In the genomic region with DNA sequence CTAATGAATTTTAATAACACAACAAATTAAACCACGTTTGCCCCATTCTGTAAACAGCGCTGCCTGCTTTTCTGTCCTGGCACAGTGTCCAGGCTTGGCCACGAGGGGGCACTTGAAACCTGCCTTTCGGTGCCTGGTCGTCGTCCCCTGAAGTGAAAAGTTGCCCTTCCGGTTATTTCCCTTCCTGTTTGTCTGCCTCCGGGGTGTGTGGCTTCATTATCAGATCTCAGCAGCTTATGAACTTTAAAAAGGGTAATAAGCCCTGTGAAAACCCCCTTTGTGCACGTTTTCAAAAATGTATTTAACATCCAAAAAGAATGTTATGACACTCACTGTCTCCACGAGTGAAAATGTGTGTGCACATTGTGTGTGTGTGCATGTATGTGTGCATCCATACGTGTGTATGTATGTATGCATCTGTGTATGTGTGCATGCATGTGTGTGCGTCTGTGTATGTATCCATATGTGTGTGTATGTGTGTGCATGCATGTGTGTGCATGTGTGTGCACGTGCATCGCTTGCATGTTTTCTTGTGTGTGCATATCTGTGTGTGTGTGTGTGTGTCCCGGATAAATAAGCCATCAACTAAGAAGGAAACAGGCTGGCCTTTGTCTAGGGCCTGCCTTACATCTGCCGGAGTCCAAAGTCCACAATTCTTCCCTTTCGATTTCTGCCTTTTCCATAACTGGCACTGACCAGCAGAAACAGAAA, we compare ENCODE assay signal across 1 cellular context.
TF ChIP-seq lines count a peak whose summit lies in the region.

No MANE protein-coding gene starts in this region.

TF ChIP-seq in WTC11, 78 proteins besides CTCF, POLR2A, EP300 and RAD21 (continued from another document):
- TF ChIP-seq, protein P1, sequence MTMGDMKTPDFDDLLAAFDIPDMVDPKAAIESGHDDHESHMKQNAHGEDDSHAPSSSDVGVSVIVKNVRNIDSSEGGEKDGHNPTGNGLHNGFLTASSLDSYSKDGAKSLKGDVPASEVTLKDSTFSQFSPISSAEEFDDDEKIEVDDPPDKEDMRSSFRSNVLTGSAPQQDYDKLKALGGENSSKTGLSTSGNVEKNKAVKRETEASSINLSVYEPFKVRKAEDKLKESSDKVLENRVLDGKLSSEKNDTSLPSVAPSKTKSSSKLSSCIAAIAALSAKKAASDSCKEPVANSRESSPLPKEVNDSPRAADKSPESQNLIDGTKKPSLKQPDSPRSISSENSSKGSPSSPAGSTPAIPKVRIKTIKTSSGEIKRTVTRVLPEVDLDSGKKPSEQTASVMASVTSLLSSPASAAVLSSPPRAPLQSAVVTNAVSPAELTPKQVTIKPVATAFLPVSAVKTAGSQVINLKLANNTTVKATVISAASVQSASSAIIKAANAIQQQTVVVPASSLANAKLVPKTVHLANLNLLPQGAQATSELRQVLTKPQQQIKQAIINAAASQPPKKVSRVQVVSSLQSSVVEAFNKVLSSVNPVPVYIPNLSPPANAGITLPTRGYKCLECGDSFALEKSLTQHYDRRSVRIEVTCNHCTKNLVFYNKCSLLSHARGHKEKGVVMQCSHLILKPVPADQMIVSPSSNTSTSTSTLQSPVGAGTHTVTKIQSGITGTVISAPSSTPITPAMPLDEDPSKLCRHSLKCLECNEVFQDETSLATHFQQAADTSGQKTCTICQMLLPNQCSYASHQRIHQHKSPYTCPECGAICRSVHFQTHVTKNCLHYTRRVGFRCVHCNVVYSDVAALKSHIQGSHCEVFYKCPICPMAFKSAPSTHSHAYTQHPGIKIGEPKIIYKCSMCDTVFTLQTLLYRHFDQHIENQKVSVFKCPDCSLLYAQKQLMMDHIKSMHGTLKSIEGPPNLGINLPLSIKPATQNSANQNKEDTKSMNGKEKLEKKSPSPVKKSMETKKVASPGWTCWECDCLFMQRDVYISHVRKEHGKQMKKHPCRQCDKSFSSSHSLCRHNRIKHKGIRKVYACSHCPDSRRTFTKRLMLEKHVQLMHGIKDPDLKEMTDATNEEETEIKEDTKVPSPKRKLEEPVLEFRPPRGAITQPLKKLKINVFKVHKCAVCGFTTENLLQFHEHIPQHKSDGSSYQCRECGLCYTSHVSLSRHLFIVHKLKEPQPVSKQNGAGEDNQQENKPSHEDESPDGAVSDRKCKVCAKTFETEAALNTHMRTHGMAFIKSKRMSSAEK (CRISPR knock-in tag; IDR thresholded peaks at IDR 0.05; ENCODE audit: borderline replicate concordance), result no peak
- TF ChIP-seq RORB (CRISPR knock-in tag; IDR thresholded peaks at IDR 0.05) (no peak), IRF2 (CRISPR knock-in tag; IDR thresholded peaks at IDR 0.05; ENCODE audit: borderline replicate concordance, low read depth) (no peak), NR3C1 (CRISPR knock-in tag; conservative IDR thresholded peaks at IDR 0.05; ENCODE audit: low read depth) (no peak), MYBL2 (CRISPR knock-in tag; IDR thresholded peaks at IDR 0.05) (no peak), FOXJ3 (CRISPR knock-in tag; IDR thresholded peaks at IDR 0.05; ENCODE audit: borderline replicate concordance) (no peak), ZNF138 (CRISPR knock-in tag; conservative IDR thresholded peaks at IDR 0.05) (no peak)
- TF ChIP-seq, protein P2, sequence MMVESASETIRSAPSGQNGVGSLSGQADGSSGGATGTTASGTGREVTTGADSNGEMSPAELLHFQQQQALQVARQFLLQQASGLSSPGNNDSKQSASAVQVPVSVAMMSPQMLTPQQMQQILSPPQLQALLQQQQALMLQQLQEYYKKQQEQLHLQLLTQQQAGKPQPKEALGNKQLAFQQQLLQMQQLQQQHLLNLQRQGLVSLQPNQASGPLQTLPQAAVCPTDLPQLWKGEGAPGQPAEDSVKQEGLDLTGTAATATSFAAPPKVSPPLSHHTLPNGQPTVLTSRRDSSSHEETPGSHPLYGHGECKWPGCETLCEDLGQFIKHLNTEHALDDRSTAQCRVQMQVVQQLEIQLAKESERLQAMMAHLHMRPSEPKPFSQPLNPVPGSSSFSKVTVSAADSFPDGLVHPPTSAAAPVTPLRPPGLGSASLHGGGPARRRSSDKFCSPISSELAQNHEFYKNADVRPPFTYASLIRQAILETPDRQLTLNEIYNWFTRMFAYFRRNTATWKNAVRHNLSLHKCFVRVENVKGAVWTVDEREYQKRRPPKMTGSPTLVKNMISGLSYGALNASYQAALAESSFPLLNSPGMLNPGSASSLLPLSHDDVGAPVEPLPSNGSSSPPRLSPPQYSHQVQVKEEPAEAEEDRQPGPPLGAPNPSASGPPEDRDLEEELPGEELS (CRISPR knock-in tag; IDR thresholded peaks at IDR 0.05), result no peak
- TF ChIP-seq, protein P3, sequence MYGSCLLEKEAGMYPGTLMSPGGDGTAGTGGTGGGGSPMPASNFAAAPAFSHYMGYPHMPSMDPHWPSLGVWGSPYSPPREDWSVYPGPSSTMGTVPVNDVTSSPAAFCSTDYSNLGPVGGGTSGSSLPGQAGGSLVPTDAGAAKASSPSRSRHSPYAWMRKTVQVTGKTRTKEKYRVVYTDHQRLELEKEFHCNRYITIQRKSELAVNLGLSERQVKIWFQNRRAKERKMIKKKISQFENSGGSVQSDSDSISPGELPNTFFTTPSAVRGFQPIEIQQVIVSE (CRISPR knock-in tag; IDR thresholded peaks at IDR 0.05; ENCODE audit: borderline replicate concordance), result no peak
- TF ChIP-seq, protein P4, sequence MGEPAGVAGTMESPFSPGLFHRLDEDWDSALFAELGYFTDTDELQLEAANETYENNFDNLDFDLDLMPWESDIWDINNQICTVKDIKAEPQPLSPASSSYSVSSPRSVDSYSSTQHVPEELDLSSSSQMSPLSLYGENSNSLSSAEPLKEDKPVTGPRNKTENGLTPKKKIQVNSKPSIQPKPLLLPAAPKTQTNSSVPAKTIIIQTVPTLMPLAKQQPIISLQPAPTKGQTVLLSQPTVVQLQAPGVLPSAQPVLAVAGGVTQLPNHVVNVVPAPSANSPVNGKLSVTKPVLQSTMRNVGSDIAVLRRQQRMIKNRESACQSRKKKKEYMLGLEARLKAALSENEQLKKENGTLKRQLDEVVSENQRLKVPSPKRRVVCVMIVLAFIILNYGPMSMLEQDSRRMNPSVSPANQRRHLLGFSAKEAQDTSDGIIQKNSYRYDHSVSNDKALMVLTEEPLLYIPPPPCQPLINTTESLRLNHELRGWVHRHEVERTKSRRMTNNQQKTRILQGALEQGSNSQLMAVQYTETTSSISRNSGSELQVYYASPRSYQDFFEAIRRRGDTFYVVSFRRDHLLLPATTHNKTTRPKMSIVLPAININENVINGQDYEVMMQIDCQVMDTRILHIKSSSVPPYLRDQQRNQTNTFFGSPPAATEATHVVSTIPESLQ (CRISPR knock-in tag; IDR thresholded peaks at IDR 0.05), result no peak
- TF ChIP-seq, protein P5, sequence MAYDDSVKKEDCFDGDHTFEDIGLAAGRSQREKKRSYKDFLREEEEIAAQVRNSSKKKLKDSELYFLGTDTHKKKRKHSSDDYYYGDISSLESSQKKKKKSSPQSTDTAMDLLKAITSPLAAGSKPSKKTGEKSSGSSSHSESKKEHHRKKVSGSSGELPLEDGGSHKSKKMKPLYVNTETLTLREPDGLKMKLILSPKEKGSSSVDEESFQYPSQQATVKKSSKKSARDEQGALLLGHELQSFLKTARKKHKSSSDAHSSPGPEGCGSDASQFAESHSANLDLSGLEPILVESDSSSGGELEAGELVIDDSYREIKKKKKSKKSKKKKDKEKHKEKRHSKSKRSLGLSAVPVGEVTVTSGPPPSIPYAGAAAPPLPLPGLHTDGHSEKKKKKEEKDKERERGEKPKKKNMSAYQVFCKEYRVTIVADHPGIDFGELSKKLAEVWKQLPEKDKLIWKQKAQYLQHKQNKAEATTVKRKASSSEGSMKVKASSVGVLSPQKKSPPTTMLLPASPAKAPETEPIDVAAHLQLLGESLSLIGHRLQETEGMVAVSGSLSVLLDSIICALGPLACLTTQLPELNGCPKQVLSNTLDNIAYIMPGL (CRISPR knock-in tag; IDR thresholded peaks at IDR 0.05), result no peak
